ENCODE assay signal across 21 cellular contexts in the genomic region with DNA sequence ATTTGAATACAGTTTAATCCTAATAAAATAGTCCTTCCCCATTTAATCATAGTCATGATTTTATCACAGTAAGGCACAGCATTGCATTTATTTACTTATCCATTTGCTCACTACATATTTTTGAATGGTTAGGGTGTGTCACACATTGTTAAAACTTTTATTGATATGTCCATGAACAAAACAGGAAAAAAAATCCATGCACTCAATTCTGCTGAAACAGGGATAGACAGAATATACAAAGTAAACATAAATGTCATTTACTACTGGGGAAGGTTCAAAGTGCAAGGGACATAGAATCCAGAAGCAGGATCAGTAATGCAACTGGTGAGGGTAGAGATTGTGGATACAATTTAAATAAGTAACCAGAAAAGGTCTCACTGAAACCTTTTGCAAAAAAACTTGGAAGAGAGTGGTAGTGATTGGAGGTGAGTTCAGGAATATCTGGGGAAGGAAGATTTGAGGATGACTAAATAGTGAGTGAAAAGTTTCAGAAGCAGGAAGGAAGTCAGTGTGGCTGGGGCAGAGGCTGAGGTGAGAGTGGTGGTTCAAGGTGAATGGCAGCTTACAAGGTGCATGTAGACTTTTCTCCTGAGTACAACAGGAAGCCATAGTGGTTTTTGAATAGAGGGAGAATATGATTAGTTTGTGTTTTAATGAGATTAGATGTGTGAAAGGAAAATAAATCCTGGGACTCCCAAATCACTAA.
DNase-seq lines count a peak whose midpoint lies in the region; ATAC-seq and TF ChIP-seq lines count a peak whose summit lies in the region.
"Had no signal": no experiment of that assay in that cellular context is flagged by ENCODE, and none has a peak within 500 bp of the region (broad histone marks: within the 10 kb centered on the region; RNA-seq: fewer than 3 reads in every experiment).

No MANE protein-coding gene starts in this region.

- ATAC-seq in mucosa of descending colon (peak; percentile 97), GM21515 (IDR thresholded peaks at IDR 0.05; ENCODE audit: unreplicated experiment) (no peak), HG03159 (IDR thresholded peaks at IDR 0.05; ENCODE audit: unreplicated experiment) (no peak), HG03442 (IDR thresholded peaks at IDR 0.05; ENCODE audit: unreplicated experiment) (no peak)
- ATAC-seq: HCT116 had no signal

- no peak for TF ChIP-seq EP300 in ovary (IDR thresholded peaks at IDR 0.05)

- H3K27me3 ChIP-seq in hepatocyte: no peaks in the 10 kb centered on the region
- H3K27me3 ChIP-seq in ovary: no peaks in the 10 kb centered on the region
- H3K27me3 ChIP-seq: BLaER1 treated with 17β-estradiol and CSF1 and Interleukin-3, amounts not matched to agents 10 nM and 100 nM; Peyer's patch had no signal

- H3K4me3 ChIP-seq in hepatocyte (no peak overlapping the region), mucosa of descending colon (no peak overlapping the region), ovary (no peak overlapping the region)
- H3K4me3 ChIP-seq: BLaER1 treated with 17β-estradiol and CSF1 and Interleukin-3, amounts not matched to agents 10 nM and 100 nM; Peyer's patch had no signal

- H3K27ac ChIP-seq in hepatocyte (peak overlapping the region; percentile 70), ovary (no peak overlapping the region)
- H3K27ac ChIP-seq: BLaER1 treated with 17β-estradiol and CSF1 and Interleukin-3, amounts not matched to agents 10 nM and 100 nM had no signal

- peak; percentile 11 for DNase-seq in DMS53 (lab: John Stamatoyannopoulos, UW)
- DNase-seq in DMS53 treated with DMSO at 0.1 percent for 48 hours (lab: John Stamatoyannopoulos, UW; ENCODE audit: unreplicated experiment): no peak
- peak; percentile 30 for DNase-seq in hepatocyte (ENCODE audit: low spot score)
- peak in 2 of 3 donors; percentile 31 to 45 for DNase-seq in mucosa of descending colon
- DNase-seq in ovary: no peak
- DNase-seq: 8988T; CD4-positive, alpha-beta memory T cell; GOT3; KBM-7; NCI-H1105 treated with DMSO at 0.1 percent for 48 hours; NCI-H2029 treated with DMSO at 0.1 percent for 48 hours; NCI-H226; NCI-H524; NCI-H774; NK-92 treated with Interleukin-12 subunit alpha and Interleukin-12 subunit beta, amount 100 ng/mL, for 24 hours; Peyer's patch had no signal

- intact Hi-C loops in mucosa of descending colon (cut with DNase I, micrococcal nuclease) (no loop called here), ovary (cut with DNase I) (no loop called here)

- H2AFZ ChIP-seq in hepatocyte: no peak overlapping the region

- H3K4me1 ChIP-seq in hepatocyte (ENCODE audit: insufficient read depth): no peaks in the 10 kb centered on the region
- H3K4me1 ChIP-seq in mucosa of descending colon (ENCODE audit: low read depth): peaks cover 8% of the 10 kb centered on the region
- H3K4me1 ChIP-seq in ovary (ENCODE audit: insufficient read depth): no peaks in the 10 kb centered on the region
- H3K4me1 ChIP-seq: Peyer's patch had no signal

- H3K4me2 ChIP-seq in hepatocyte: peak overlapping the region; percentile 28
- H3K4me2 ChIP-seq: BLaER1 treated with 17β-estradiol and CSF1 and Interleukin-3, amounts not matched to agents 10 nM and 100 nM had no signal

- H3K79me2 ChIP-seq in hepatocyte: no peaks in the 10 kb centered on the region

- TF ChIP-seq POLR2A in ovary (IDR thresholded peaks at IDR 0.05): no peak

- no peaks in the 10 kb centered on the region for H4K20me1 ChIP-seq in hepatocyte (ENCODE audit: insufficient read depth, poor library complexity, severe bottlenecking)
- H4K20me1 ChIP-seq: BLaER1 treated with 17β-estradiol and CSF1 and Interleukin-3, amounts not matched to agents 10 nM and 100 nM had no signal

- H3K36me3 ChIP-seq in hepatocyte (replicated peaks; ENCODE audit: insufficient read depth, low read depth): no peaks in the 10 kb centered on the region
- no peaks in the 10 kb centered on the region for H3K36me3 ChIP-seq in mucosa of descending colon (ENCODE audit: low read depth)
- H3K36me3 ChIP-seq in ovary: no peaks in the 10 kb centered on the region
- H3K36me3 ChIP-seq: BLaER1 treated with 17β-estradiol and CSF1 and Interleukin-3, amounts not matched to agents 10 nM and 100 nM; Peyer's patch had no signal

- H3K9me3 ChIP-seq in hepatocyte (ENCODE audit: low read depth) (no peaks in the 10 kb centered on the region), mucosa of descending colon (no peaks in the 10 kb centered on the region), ovary (no peaks in the 10 kb centered on the region)
- H3K9me3 ChIP-seq: BLaER1 treated with 17β-estradiol and CSF1 and Interleukin-3, amounts not matched to agents 10 nM and 100 nM; Peyer's patch had no signal

- no peaks in the 10 kb centered on the region for H3K9me2 ChIP-seq in hepatocyte (replicated peaks; ENCODE audit: insufficient read depth)

- TF ChIP-seq CTCF in hepatocyte (IDR thresholded peaks at IDR 0.05; ENCODE audit: poor library complexity) (no peak), mucosa of descending colon (IDR thresholded peaks at IDR 0.05) (no peak), ovary (IDR thresholded peaks at IDR 0.05) (no peak)

Comparison
In these comparisons a context has a peak if more than half of its experiments do, and no peak if none do; other contexts are left out.
1. DNase-seq: peak in DMS53 (single experiment), hepatocyte (single experiment) and mucosa of descending colon (2 of 3); none in DMS53 treated with DMSO at 0.1 percent for 48 hours (single experiment) and ovary (0 of 5).